In the genomic region with DNA sequence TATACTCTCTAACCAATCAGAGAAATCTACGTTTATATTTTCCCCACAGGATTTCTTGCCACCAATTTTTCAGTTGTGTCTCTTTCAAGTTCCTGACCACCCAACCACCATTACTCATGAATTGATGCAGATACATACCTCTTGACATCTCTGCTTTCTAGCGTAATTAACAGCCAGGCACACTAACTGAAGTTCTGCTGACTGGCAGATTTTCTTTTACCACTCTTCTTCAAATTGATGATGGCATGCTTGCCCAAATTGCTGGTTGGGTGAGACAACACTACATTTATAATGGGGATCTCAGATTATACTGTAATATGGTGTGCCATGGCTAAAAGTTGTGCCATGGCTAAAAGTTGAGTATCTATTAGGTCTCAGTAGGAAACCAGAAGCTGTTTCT, we compare ENCODE assay signal across 8 cellular contexts.
"Had no signal": no experiment of that assay in that cellular context is flagged by ENCODE, and none has a peak within 500 bp of the region (broad histone marks: within the 10 kb centered on the region; RNA-seq: fewer than 3 reads in every experiment).

No MANE protein-coding gene starts in this region.

- H2AFZ ChIP-seq: GM23338 had no signal

- FAIRE-seq: H1, H54 had no signal

- ATAC-seq: GM23338 had no signal

- H3K4me3 ChIP-seq: GM23338 had no signal

- H3K9me3 Mint-ChIP-seq: GM23338, H9 had no signal

- H3K4me2 ChIP-seq: GM23338 had no signal

- DNase-seq: H9, HCEC 1CT, KG1 had no signal

- H3K27me3 Mint-ChIP-seq: IgD-negative memory B cell had no signal

- H3K36me3 Mint-ChIP-seq: IgD-negative memory B cell had no signal

- H3K4me1 Mint-ChIP-seq: GM23338 had no signal

- H3K27ac ChIP-seq: HL-60 had no signal

- H3K4me3 Mint-ChIP-seq: GM23338, H9, IgD-negative memory B cell had no signal

- H3K27ac Mint-ChIP-seq: GM23338, H9, IgD-negative memory B cell had no signal
